8 cellular contexts compared by ENCODE assay signal in the genomic region with DNA sequence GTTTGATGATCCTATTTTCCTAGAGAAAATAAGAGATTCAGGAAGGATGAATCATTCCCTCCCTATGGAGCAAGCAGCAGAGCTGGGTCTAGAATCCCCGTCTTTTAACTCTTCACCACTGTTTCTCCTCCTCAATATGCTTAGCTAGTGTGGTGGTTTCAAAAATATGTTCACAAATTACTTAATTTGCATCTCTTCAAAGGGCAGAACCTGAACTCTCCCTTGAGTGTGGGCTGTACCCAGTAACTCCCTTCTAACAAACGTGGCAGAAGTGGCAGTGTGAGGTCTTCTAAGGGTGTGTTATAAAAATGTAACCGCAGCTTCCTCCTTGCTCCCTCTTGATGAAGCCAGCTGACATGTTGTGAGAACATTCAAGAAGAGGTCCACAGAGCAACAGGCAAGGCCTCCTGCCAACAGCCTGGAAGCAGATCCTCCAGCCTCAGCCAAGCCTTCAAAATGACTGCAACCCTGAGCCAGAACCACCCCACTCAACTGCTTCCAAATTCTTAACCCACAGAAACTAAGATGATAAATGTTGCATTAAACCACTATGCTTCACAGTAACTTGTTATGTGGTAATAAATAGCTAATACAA. TPM values are rescaled to one million over a fixed set of nuclear protein-coding genes. Genes with fewer than 3 reads are reported as not detected.
DNase-seq lines count a peak whose midpoint lies in the region; ATAC-seq, FAIRE-seq and TF ChIP-seq lines count a peak whose summit lies in the region.

No MANE protein-coding gene starts in this region.

- no peak overlapping the region for H3K4me3 ChIP-seq in skin epidermis

- peak; percentile 69 for FAIRE-seq in RCC 7860 (lab: Jason Lieb, UNC)

- no peak for TF ChIP-seq CTCF in mesothelial cell of epicardium (IDR thresholded peaks at IDR 0.05; ENCODE audit: unreplicated experiment)

- H3K4me3 Mint-ChIP-seq in activated naive CD4-positive, alpha-beta T cell treated with anti-CD3 and anti-CD28 coated beads, Interleukin-2, amount 10 ng/mL, durations not matched to agents 7 days and 5 days: peak overlapping the region; percentile 51
- H3K4me3 Mint-ChIP-seq in mesothelial cell of epicardium: no peak overlapping the region

- peak; percentile 71 for DNase-seq in RCC 7860 (ENCODE audit: low spot score)
- peak; percentile 74 for DNase-seq in activated naive CD4-positive, alpha-beta T cell treated with anti-CD3 and anti-CD28 coated beads, Interleukin-2, amount 10 ng/mL, durations not matched to agents 7 days and 5 days
- peak; percentile 89 for DNase-seq in cardiac septum (ENCODE audit: low spot score)
- DNase-seq in mesothelial cell of epicardium (ENCODE audit: low spot score in 2 of 2, unreplicated experiment in 2 of 2): no peak
- no peak for DNase-seq in ecto neural progenitor cell (ENCODE audit: low spot score)

- ATAC-seq in GM18858 (IDR thresholded peaks at IDR 0.05; ENCODE audit: unreplicated experiment) (peak; percentile 92), HG03039 (IDR thresholded peaks at IDR 0.05; ENCODE audit: unreplicated experiment) (peak; percentile 91)

- H3K36me3 Mint-ChIP-seq in activated naive CD4-positive, alpha-beta T cell treated with anti-CD3 and anti-CD28 coated beads, Interleukin-2, amount 10 ng/mL, durations not matched to agents 7 days and 5 days: peaks cover 11% of the 10 kb centered on the region
- no peaks in the 10 kb centered on the region for H3K36me3 Mint-ChIP-seq in mesothelial cell of epicardium

- H3K27ac Mint-ChIP-seq in activated naive CD4-positive, alpha-beta T cell treated with anti-CD3 and anti-CD28 coated beads, Interleukin-2, amount 10 ng/mL, durations not matched to agents 7 days and 5 days: peak overlapping the region; percentile 97
- no peak overlapping the region for H3K27ac Mint-ChIP-seq in mesothelial cell of epicardium

- intact Hi-C loops in cardiac septum (cut with DNase I): no loop called here

- H3K27me3 Mint-ChIP-seq in activated naive CD4-positive, alpha-beta T cell treated with anti-CD3 and anti-CD28 coated beads, Interleukin-2, amount 10 ng/mL, durations not matched to agents 7 days and 5 days: no peaks in the 10 kb centered on the region
- H3K27me3 Mint-ChIP-seq in mesothelial cell of epicardium (ENCODE audit: low read depth): no peaks in the 10 kb centered on the region

- H3K4me1 Mint-ChIP-seq in activated naive CD4-positive, alpha-beta T cell treated with anti-CD3 and anti-CD28 coated beads, Interleukin-2, amount 10 ng/mL, durations not matched to agents 7 days and 5 days: peaks cover 55% of the 10 kb centered on the region
- H3K4me1 Mint-ChIP-seq in mesothelial cell of epicardium: peaks cover 12% of the 10 kb centered on the region

- peak overlapping the region in 18 of 21 experiments; percentile 4 to 82 (median 63) for H3K27ac ChIP-seq in skin epidermis

- no peaks in the 10 kb centered on the region for H3K9me3 Mint-ChIP-seq in activated naive CD4-positive, alpha-beta T cell treated with anti-CD3 and anti-CD28 coated beads, Interleukin-2, amount 10 ng/mL, durations not matched to agents 7 days and 5 days
- no peaks in the 10 kb centered on the region for H3K9me3 Mint-ChIP-seq in mesothelial cell of epicardium

- CTCF ChIA-PET in activated naive CD4-positive, alpha-beta T cell treated with anti-CD3 and anti-CD28 coated beads, Interleukin-2, amount 10 ng/mL, durations not matched to agents 7 days and 5 days (lab: Charles Lee): interaction anchor here (0.9 to 1.8 kb wide), 3 partner anchors 12 to 78 kb away, joined by 3 to 6 read pairs (median 5); no protein-coding TSS in a partner anchor

RNA-seq across cellular contexts. Expression of a gene that starts 36.6 kb away (rescaled TPM):
- total RNA-seq in cardiac septum (37.8 TPM), mesothelial cell of epicardium (43.8 to 51.4 TPM (median 45.3 TPM) in 3 replicates)

Comparison
In these comparisons a context has a peak if more than half of its experiments do, and no peak if none do; other contexts are left out.
1. DNase-seq: peak in RCC 7860 (single experiment), activated naive CD4-positive, alpha-beta T cell treated with anti-CD3 and anti-CD28 coated beads, Interleukin-2, amount 10 ng/mL, durations not matched to agents 7 days and 5 days (single experiment) and cardiac septum (single experiment); none in mesothelial cell of epicardium (0 of 2) and ecto neural progenitor cell (single experiment).